9 cellular contexts compared by ENCODE assay signal in genomic region chr1:9843576-9843945, GRCh38. TPM values are rescaled to one million over a fixed set of nuclear protein-coding genes. Genes with fewer than 3 reads are reported as not detected.
A peak's percentile ranks its signal among the peaks of the same experiment; 100 is the strongest.
DNase-seq lines count a peak whose midpoint lies in the region; ATAC-seq and TF ChIP-seq lines count a peak whose summit lies in the region.
"Had no signal": no experiment of that assay in that cellular context is flagged by ENCODE, and none has a peak within 500 bp of the region (broad histone marks: within the 10 kb centered on the region; RNA-seq: fewer than 3 reads in every experiment).

No MANE protein-coding gene starts in this region.

- TF ChIP-seq POLR2A in gastroesophageal sphincter (IDR thresholded peaks at IDR 0.05): no peak

- H3K4me1 ChIP-seq in BLaER1 (peaks cover 50% of the 10 kb centered on the region), gastroesophageal sphincter (peaks cover 0 to 29% (median 0%) of the 10 kb centered on the region in 3 donors), tibial artery (peaks cover 0 to 30% (median 15%) of the 10 kb centered on the region in 4 donors)

- no peak overlapping the region for H3K9ac ChIP-seq in BLaER1

- no CpG with 5 or more reads among the region's 7 CpGs for WGBS in gastroesophageal sphincter (ENCODE audit: low coverage in 1 of 2), 2 donors

- no peak for TF ChIP-seq EP300 in gastroesophageal sphincter (IDR thresholded peaks at IDR 0.05)

- intact Hi-C loops in tibial artery (cut with DNase I; ENCODE audit: low total_unique reads): no loop called here

- H3K4me3 ChIP-seq in BLaER1 (no peak overlapping the region), gastroesophageal sphincter (no peak overlapping the region), tibial artery (no peak overlapping the region)

- H3K27ac ChIP-seq in BLaER1: peak overlapping the region; percentile 47
- H3K27ac ChIP-seq in gastroesophageal sphincter: peak overlapping the region in 1 of 4 donors; percentile 21
- no peak overlapping the region for H3K27ac ChIP-seq in tibial artery

- peak overlapping the region; percentile 66 for H3K4me2 ChIP-seq in BLaER1

- TF ChIP-seq CTCF in gastroesophageal sphincter (IDR thresholded peaks at IDR 0.05) (no peak), tibial artery (IDR thresholded peaks at IDR 0.05) (no peak)

- no peaks in the 10 kb centered on the region for H3K27me3 ChIP-seq in BLaER1
- H3K27me3 ChIP-seq in gastroesophageal sphincter: no peaks in the 10 kb centered on the region
- peaks cover 0 to 4% of the 10 kb centered on the region in 2 donors for H3K27me3 ChIP-seq in tibial artery

- H3K9me3 ChIP-seq in BLaER1: no peaks in the 10 kb centered on the region
- no peaks in the 10 kb centered on the region for H3K9me3 ChIP-seq in gastroesophageal sphincter
- no peaks in the 10 kb centered on the region for H3K9me3 ChIP-seq in tibial artery

- DNase-seq in NCI-H1105 (lab: John Stamatoyannopoulos, UW): peak; percentile 63
- DNase-seq in RPMI8226: peak; percentile 72
- no peak for DNase-seq in stimulated activated CD4-positive, alpha-beta T cell treated with anti-CD3 and anti-CD28 coated beads, Interleukin-4, amount 100 ng/mL, for 1 hour
- no peak for DNase-seq in NCI-H1930 (lab: John Stamatoyannopoulos, UW)
- no peak for DNase-seq in tibial artery
- DNase-seq: Kasumi-1 had no signal

- no peaks in the 10 kb centered on the region for H4K20me1 ChIP-seq in BLaER1

- H3K36me3 ChIP-seq in BLaER1 (no peaks in the 10 kb centered on the region), gastroesophageal sphincter (no peaks in the 10 kb centered on the region), tibial artery (peaks cover 0 to 9% (median 0%) of the 10 kb centered on the region in 3 donors)

- ATAC-seq in gastroesophageal sphincter (peak; percentile 8), GM18870 (IDR thresholded peaks at IDR 0.05; ENCODE audit: unreplicated experiment) (no peak)

RNA-seq across cellular contexts. Expression of gene CLSTN1, which starts 19.8 kb away (rescaled TPM):
- 10 to 100 TPM; 45.1 to 95.4 (median 58.7) TPM for total RNA-seq in gastroesophageal sphincter

Comparison
In these comparisons a context has a peak if more than half of its experiments do, and no peak if none do; other contexts are left out.
1. DNase-seq: peak in NCI-H1105 (single experiment) and RPMI8226 (single experiment); none in stimulated activated CD4-positive, alpha-beta T cell treated with anti-CD3 and anti-CD28 coated beads, Interleukin-4, amount 100 ng/mL, for 1 hour (single experiment), NCI-H1930 (0 of 2) and tibial artery (0 of 2).